ENCODE assay signal across 19 cellular contexts in the genomic region with DNA sequence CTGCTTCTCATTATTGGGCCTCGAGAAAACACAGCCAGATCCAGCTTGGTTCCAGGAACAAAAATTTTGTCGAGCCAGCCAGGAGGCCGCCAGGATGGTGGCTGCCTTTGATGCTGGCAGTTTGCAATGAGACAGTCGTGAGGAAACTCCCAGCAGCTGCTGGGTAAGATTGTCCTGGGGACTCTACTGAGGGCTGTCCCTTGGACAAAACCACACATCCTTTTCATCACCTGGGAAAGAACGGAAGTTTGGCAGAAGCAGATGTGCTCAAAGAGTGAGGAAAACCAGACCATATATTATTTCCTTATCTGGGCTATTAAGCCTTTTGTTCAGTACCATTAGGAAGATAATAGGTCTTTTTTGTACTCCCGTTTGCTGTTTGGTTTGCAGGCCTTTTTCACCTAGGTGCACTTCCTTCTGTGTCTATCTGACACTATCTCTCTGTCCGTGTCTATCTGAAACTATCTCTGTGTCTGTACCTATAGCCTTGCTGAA. TPM values are rescaled to one million over a fixed set of nuclear protein-coding genes. Genes with fewer than 3 reads are reported as not detected.
DNase-seq lines count a peak whose midpoint lies in the region; ATAC-seq, FAIRE-seq and TF ChIP-seq lines count a peak whose summit lies in the region.
"Had no signal": no experiment of that assay in that cellular context is flagged by ENCODE, and none has a peak within 500 bp of the region (broad histone marks: within the 10 kb centered on the region; RNA-seq: fewer than 3 reads in every experiment).

No MANE protein-coding gene starts in this region.

- no peaks in the 10 kb centered on the region for H3K36me3 ChIP-seq in HCT116 (ENCODE audit: control insufficient read depth in 1 of 2, insufficient read depth in 2 of 2, low read length in 2 of 2)
- H3K36me3 ChIP-seq in mesendoderm (ENCODE audit: control insufficient read depth, insufficient read depth, low read length) = no peaks in the 10 kb centered on the region
- H3K36me3 ChIP-seq in naive thymus-derived CD4-positive, alpha-beta T cell (ENCODE audit: control insufficient read depth in 2 of 3, insufficient read depth in 3 of 3, low read length in 3 of 3) = no peaks in the 10 kb centered on the region
- no peaks in the 10 kb centered on the region for H3K36me3 ChIP-seq in HepG2 (replicated peaks in 1 of 2; ENCODE audit: control insufficient read depth in 1 of 2, insufficient read depth in 2 of 2, low read length in 2 of 2)
- H3K36me3 ChIP-seq: gastroesophageal sphincter had no signal

- no peak overlapping the region for H3K4ac ChIP-seq in mesendoderm (ENCODE audit: low read depth, low read length)

- TF ChIP-seq RAD21 in HCT116 (IDR thresholded peaks at IDR 0.05; ENCODE audit: low read depth) (no peak), HepG2 (CRISPR knock-in tag; IDR thresholded peaks at IDR 0.05) (no peak)

- no peak overlapping the region for H3K56ac ChIP-seq in mesendoderm (ENCODE audit: low read length)

- H3K9me3 ChIP-seq in HCT116 (ENCODE audit: control insufficient read depth in 1 of 2, insufficient read depth in 1 of 2, low read depth in 1 of 2, low read length in 2 of 2) (no peaks in the 10 kb centered on the region), HepG2 (ENCODE audit: low read length) (no peaks in the 10 kb centered on the region)
- no peaks in the 10 kb centered on the region for H3K9me3 ChIP-seq in naive thymus-derived CD4-positive, alpha-beta T cell (ENCODE audit: control insufficient read depth in 2 of 3, low read length in 3 of 3)
- H3K9me3 ChIP-seq: gastroesophageal sphincter had no signal

- in situ Hi-C loops in HepG2 (cut with HindIII; ENCODE audit: extremely low pct_ligation_motif_present, low pct_unique_long_range_greater_than_20kb) = no loop called here

- no peaks in the 10 kb centered on the region for H3K4me1 Mint-ChIP-seq in naive thymus-derived CD4-positive, alpha-beta T cell
- H3K4me1 Mint-ChIP-seq: activated CD4-positive, alpha-beta T cell treated with anti-CD3 and anti-CD28 coated beads for 36 hours; CD4-positive, CD25-positive, alpha-beta regulatory T cell had no signal

- H4K20me1 ChIP-seq in HCT116 (ENCODE audit: insufficient read depth) = no peaks in the 10 kb centered on the region
- no peaks in the 10 kb centered on the region for H4K20me1 ChIP-seq in HepG2 (ENCODE audit: insufficient read depth, low read length)

- H3K4me3 Mint-ChIP-seq in naive thymus-derived CD4-positive, alpha-beta T cell = no peak overlapping the region
- H3K4me3 Mint-ChIP-seq: activated CD4-positive, alpha-beta T cell treated with anti-CD3 and anti-CD28 coated beads for 36 hours; CD4-positive, CD25-positive, alpha-beta regulatory T cell had no signal

- no peaks in the 10 kb centered on the region for H3K79me2 ChIP-seq in HCT116 (ENCODE audit: insufficient read depth, low read length)
- no peaks in the 10 kb centered on the region for H3K79me2 ChIP-seq in mesendoderm (ENCODE audit: control insufficient read depth, insufficient read depth, low read length)
- H3K79me2 ChIP-seq in HepG2 (ENCODE audit: insufficient read depth, low read length) = no peaks in the 10 kb centered on the region

- TF ChIP-seq CTCF in HCT116 (IDR thresholded peaks at IDR 0.05 in 2 of 3, conservative IDR thresholded peaks at IDR 0.05 in 1 of 3; ENCODE audit: borderline replicate concordance in 1 of 3, insufficient read depth in 1 of 3, low read depth in 2 of 3, low read length in 2 of 3) = no peak
- TF ChIP-seq CTCF in HepG2 (CRISPR knock-in tag; IDR thresholded peaks at IDR 0.05) = no peak

- H2BK15ac ChIP-seq in mesendoderm (replicated peaks; ENCODE audit: low read depth) = no peak overlapping the region

- no CpG with 5 or more reads among the region's 7 CpGs for WGBS in mesendoderm (ENCODE audit: extremely low coverage, insufficient coverage, low lambda C conversion rate)
- 54% methylated on average over 7 of the region's 7 CpGs for WGBS in HepG2 (ENCODE audit: low lambda C conversion rate)

- no peaks in the 10 kb centered on the region for H3K9me2 ChIP-seq in HCT116 (ENCODE audit: insufficient read depth)

- H3K4me2 ChIP-seq in HCT116 (ENCODE audit: low read length) = no peak overlapping the region
- no peak overlapping the region for H3K4me2 ChIP-seq in mesendoderm (ENCODE audit: low read length)
- H3K4me2 ChIP-seq in HepG2 (ENCODE audit: low read depth, low read length) = no peak overlapping the region

- no peaks in the 10 kb centered on the region for H3K9me3 Mint-ChIP-seq in naive thymus-derived CD4-positive, alpha-beta T cell

- TF ChIP-seq POLR2A in HCT116 (IDR thresholded peaks at IDR 0.05; ENCODE audit: borderline replicate concordance, extremely low read depth, insufficient read depth, insufficient read length) (no peak), HepG2 (IDR thresholded peaks at IDR 0.05; ENCODE audit: insufficient read depth in 1 of 2, low read depth in 2 of 2, low read length in 2 of 2) (no peak)

- H3K36me3 Mint-ChIP-seq in naive thymus-derived CD4-positive, alpha-beta T cell = no peaks in the 10 kb centered on the region

- H3K23ac ChIP-seq in mesendoderm (ENCODE audit: low read length) = no peak overlapping the region

- ATAC-seq in HCT116 = no peak
- no peak for ATAC-seq in naive thymus-derived CD4-positive, alpha-beta T cell
- no peak for ATAC-seq in HG02588 (IDR thresholded peaks at IDR 0.05; ENCODE audit: unreplicated experiment)
- no peak for ATAC-seq in GM18517 (IDR thresholded peaks at IDR 0.05; ENCODE audit: unreplicated experiment)
- ATAC-seq in HepG2 = no peak
- ATAC-seq: gastroesophageal sphincter, left cardiac atrium had no signal

- H3K27ac Mint-ChIP-seq in naive thymus-derived CD4-positive, alpha-beta T cell = no peak overlapping the region
- H3K27ac Mint-ChIP-seq: activated CD4-positive, alpha-beta T cell treated with anti-CD3 and anti-CD28 coated beads for 36 hours; CD4-positive, CD25-positive, alpha-beta regulatory T cell had no signal

- no peak overlapping the region for H4K5ac ChIP-seq in mesendoderm (ENCODE audit: low read length)

- H2BK120ac ChIP-seq in mesendoderm (ENCODE audit: low read depth, low read length) = no peak overlapping the region

- H2AK5ac ChIP-seq in mesendoderm (ENCODE audit: low read length) = no peak overlapping the region

- H3K27me3 Mint-ChIP-seq in naive thymus-derived CD4-positive, alpha-beta T cell = peaks cover 0 to 6% (median 3%) of the 10 kb centered on the region in 5 donors
- H3K27me3 Mint-ChIP-seq: activated CD4-positive, alpha-beta T cell treated with anti-CD3 and anti-CD28 coated beads for 36 hours had no signal

- FAIRE-seq in HepG2 (lab: Jason Lieb, UNC) = no peak
- FAIRE-seq: RCC 7860 had no signal

- DNase-seq in COR-L47 (lab: John Stamatoyannopoulos, UW) (peak; percentile 48), HCT116 (ENCODE audit: low read depth, low spot score) (no peak), UCSD-AML1 (lab: John Stamatoyannopoulos, UW; ENCODE audit: unreplicated experiment) (peak; percentile 14), mesendoderm (peak; percentile 63), HepG2 (ENCODE audit: low spot score) (no peak)
- no peak for DNase-seq in naive thymus-derived CD4-positive, alpha-beta T cell
- DNase-seq: activated gamma-delta T cell treated with Interleukin-2 at 50 U/mL for 16 hours; left cardiac atrium; NCI-H1105; NK-92 treated with Interleukin-12 subunit alpha and Interleukin-12 subunit beta, amount 100 ng/mL, for 24 hours; nucleus accumbens; retina; T1000 had no signal

- POLR2A ChIA-PET in HCT116 (lab: Charles Lee) (no interaction called here), HepG2 (lab: Yijun Ruan, JAX) (no interaction called here)
- POLR2A ChIA-PET in naive thymus-derived CD4-positive, alpha-beta T cell (lab: Charles Lee) = no interaction called here

- H3K27me3 ChIP-seq in HCT116 (ENCODE audit: insufficient read depth, low read length) = no peaks in the 10 kb centered on the region
- H3K27me3 ChIP-seq in mesendoderm (ENCODE audit: insufficient read depth, low read length, poor library complexity) = no peaks in the 10 kb centered on the region
- no peaks in the 10 kb centered on the region for H3K27me3 ChIP-seq in naive thymus-derived CD4-positive, alpha-beta T cell (ENCODE audit: control insufficient read depth in 2 of 2, insufficient read depth in 2 of 2, low read length in 2 of 2)
- no peaks in the 10 kb centered on the region for H3K27me3 ChIP-seq in HepG2 (ENCODE audit: control insufficient read depth in 1 of 2, insufficient read depth in 2 of 2, low read length in 2 of 2)
- H3K27me3 ChIP-seq: gastroesophageal sphincter had no signal

- intact Hi-C loops in HCT116 (cut with micrococcal nuclease) = no loop called here
- intact Hi-C loops in naive thymus-derived CD4-positive, alpha-beta T cell (cut with micrococcal nuclease) = no loop called here
- intact Hi-C loops in HepG2 (cut with micrococcal nuclease; ENCODE audit: unreplicated experiment) = no loop called here

- H3K27ac ChIP-seq in HCT116 (ENCODE audit: low read depth, low read length) (no peak overlapping the region), mesendoderm (ENCODE audit: low read depth, low read length) (no peak overlapping the region), HepG2 (ENCODE audit: extremely low read length, insufficient read depth, low read length) (no peak overlapping the region)
- H3K27ac ChIP-seq in naive thymus-derived CD4-positive, alpha-beta T cell (ENCODE audit: low read depth, low read length) = no peak overlapping the region
- H3K27ac ChIP-seq: gastroesophageal sphincter had no signal

- H3K4me3 ChIP-seq in HCT116 (replicated peaks in 1 of 2; ENCODE audit: low read depth in 1 of 2, low read length in 2 of 2) = no peak overlapping the region
- no peak overlapping the region for H3K4me3 ChIP-seq in mesendoderm (ENCODE audit: low read length)
- H3K4me3 ChIP-seq in naive thymus-derived CD4-positive, alpha-beta T cell (ENCODE audit: low read length) = no peak overlapping the region
- no peak overlapping the region for H3K4me3 ChIP-seq in HepG2 (replicated peaks in 1 of 3; ENCODE audit: insufficient read depth in 1 of 3, low read depth in 2 of 3, low read length in 3 of 3)
- H3K4me3 ChIP-seq: gastroesophageal sphincter had no signal

- CTCF ChIA-PET in HCT116 (lab: Charles Lee) = no interaction called here
- CTCF ChIA-PET in naive thymus-derived CD4-positive, alpha-beta T cell (lab: Charles Lee) = no interaction called here
- CTCF ChIA-PET in HepG2 (lab: Yijun Ruan, JAX; ENCODE audit: low intra/inter-chr PET ratio, low total read pairs) = no interaction called here

- H3K9ac ChIP-seq in HCT116 (ENCODE audit: low read length) (no peak overlapping the region), mesendoderm (ENCODE audit: low read length) (no peak overlapping the region), HepG2 (ENCODE audit: insufficient read depth, low read depth, low read length) (no peak overlapping the region)

- RAD21 ChIA-PET in HCT116 (lab: Charles Lee; ENCODE audit: low non-redundant PET in 1 of 2, low total read pairs in 2 of 2, uncharacterized antibody in 2 of 2, unreplicated experiment in 2 of 2) = no interaction called here

- H2BK5ac ChIP-seq in mesendoderm (ENCODE audit: low read length) = no peak overlapping the region

- TF ChIP-seq EP300 in HepG2 (IDR thresholded peaks at IDR 0.05; ENCODE audit: low read depth in 2 of 2, low read length in 2 of 2) (no peak), HepG2 (CRISPR knock-in tag; IDR thresholded peaks at IDR 0.05; ENCODE audit: borderline replicate concordance) (no peak)

- H3K79me1 ChIP-seq in mesendoderm (ENCODE audit: low read length) = no peaks in the 10 kb centered on the region

- no peaks in the 10 kb centered on the region for H3K4me1 ChIP-seq in HCT116 (ENCODE audit: control insufficient read depth in 1 of 2, insufficient read depth in 2 of 2, low read length in 2 of 2)
- H3K4me1 ChIP-seq in mesendoderm (ENCODE audit: control insufficient read depth, low read depth, low read length) = peaks cover 10% of the 10 kb centered on the region
- H3K4me1 ChIP-seq in naive thymus-derived CD4-positive, alpha-beta T cell (ENCODE audit: control insufficient read depth in 2 of 2, insufficient read depth in 2 of 2, low read length in 2 of 2) = no peaks in the 10 kb centered on the region
- peaks cover 28% of the 10 kb centered on the region for H3K4me1 ChIP-seq in HepG2 (ENCODE audit: insufficient read depth, low read length)

- peak overlapping the region; percentile 78 for H2AFZ ChIP-seq in HCT116 (ENCODE audit: low read depth, low read length, poor library complexity, severe bottlenecking)
- H2AFZ ChIP-seq in HepG2 (ENCODE audit: low read length) = no peak overlapping the region

- no peak overlapping the region for H3K18ac ChIP-seq in mesendoderm (ENCODE audit: low read length)

- peak overlapping the region; percentile 67 for H4K8ac ChIP-seq in mesendoderm (ENCODE audit: low read depth, low read length)

- BruUV-seq in HCT116 (replicated peaks; lab: Mats Ljungman, UMichigan) (no TSS peak), HepG2 (replicated peaks; lab: Mats Ljungman, UMichigan) (no TSS peak)

RNA-seq across cellular contexts. Expression of gene PAPSS1, which starts 13.4 kb away (rescaled TPM):
- 59.0 TPM for total RNA-seq in HCT116 (2021; ENCODE audit: unreplicated experiment)
- polyA plus RNA-seq in HCT116 (2012) = 43.4 and 51.9 TPM in 2 replicates
- 35.1 TPM for polyA plus RNA-seq in mesendoderm (2013, experiment 1 of 2)
- 41.9 TPM for polyA plus RNA-seq in mesendoderm (2013, experiment 2 of 2)
- total RNA-seq in naive thymus-derived CD4-positive, alpha-beta T cell = 10 to 100 TPM in 4 of 5 experiments, 1 to 10 TPM in 1; 7.8 to 30.0 (median 16.1) TPM
- 10 to 100 TPM; 21.6 to 24.0 TPM for polyA plus RNA-seq in naive thymus-derived CD4-positive, alpha-beta T cell
- total RNA-seq in HepG2 (2016; rRNA removed; fragmentation: Illumina TruSeq; extraction: Trizol) = 126 and 170 TPM in 2 replicates
- 73.6 and 81.4 TPM in 2 replicates for total RNA-seq in HepG2 (2016; cell fraction: cytosol; rRNA removed; fragmentation: Illumina TruSeq; extraction: Trizol; ENCODE audit: low read depth)
- 127 and 163 TPM in 2 replicates for total RNA-seq in HepG2 (2016; cell fraction: insoluble cytoplasmic fraction; rRNA removed; fragmentation: Illumina TruSeq; extraction: Trizol)
- total RNA-seq in HepG2 (2016; cell fraction: membrane; rRNA removed; fragmentation: Illumina TruSeq; extraction: Trizol) = 33.8 and 41.6 TPM in 2 replicates
- total RNA-seq in HepG2 (2016; cell fraction: nucleus; rRNA removed; fragmentation: Illumina TruSeq; extraction: Trizol) = 77.5 and 82.3 TPM in 2 replicates
- polyA plus RNA-seq in HepG2 (2011; rRNA removed) = 71.9 and 105 TPM in 2 replicates
- 84.4 and 86.8 TPM in 2 replicates for polyA plus RNA-seq in HepG2 (2011; cell fraction: cytosol; rRNA removed)
- polyA plus RNA-seq in HepG2 (2011; cell fraction: nucleus; rRNA removed) = 50.7 and 63.9 TPM in 2 replicates
- polyA plus RNA-seq in HepG2 (2012) = 64.1 and 73.2 TPM in 2 replicates
- polyA plus RNA-seq in HepG2 (2016; cell fraction: cytosol; fragmentation: Illumina TruSeq; extraction: Trizol; ENCODE audit: low read depth) = 4.8 and 5.5 TPM in 2 replicates
- polyA plus RNA-seq in HepG2 (2016; cell fraction: insoluble cytoplasmic fraction; fragmentation: Illumina TruSeq; extraction: Trizol; ENCODE audit: low read depth) = 147 and 149 TPM in 2 replicates
- 9.3 and 13.3 TPM in 2 replicates for polyA plus RNA-seq in HepG2 (2016; cell fraction: membrane; fragmentation: Illumina TruSeq; extraction: Trizol; ENCODE audit: low read depth)
- polyA plus RNA-seq in HepG2 (2016; cell fraction: nucleus; fragmentation: Illumina TruSeq; extraction: Trizol; ENCODE audit: insufficient read depth, low read depth) = 67.7 and 74.4 TPM in 2 replicates
- polyA minus RNA-seq in HepG2 (2011; rRNA and poly(A)+ RNA removed; ENCODE audit: low replicate concordance) = 32.2 and 93.6 TPM in 2 replicates
- 53.5 and 55.5 TPM in 2 replicates for polyA minus RNA-seq in HepG2 (2011; cell fraction: cytosol; rRNA and poly(A)+ RNA removed)
- polyA minus RNA-seq in HepG2 (2011; cell fraction: nucleus; rRNA and poly(A)+ RNA removed) = 75.1 and 79.7 TPM in 2 replicates

Comparison
In these comparisons a context has a peak if more than half of its experiments do, and no peak if none do; other contexts are left out.
1. DNase-seq: peak in COR-L47 (single experiment), UCSD-AML1 (single experiment) and mesendoderm (single experiment); none in HCT116 (single experiment), naive thymus-derived CD4-positive, alpha-beta T cell (0 of 9) and HepG2 (single experiment).